ENCODE assay signal across 3 cellular contexts in the genomic region with DNA sequence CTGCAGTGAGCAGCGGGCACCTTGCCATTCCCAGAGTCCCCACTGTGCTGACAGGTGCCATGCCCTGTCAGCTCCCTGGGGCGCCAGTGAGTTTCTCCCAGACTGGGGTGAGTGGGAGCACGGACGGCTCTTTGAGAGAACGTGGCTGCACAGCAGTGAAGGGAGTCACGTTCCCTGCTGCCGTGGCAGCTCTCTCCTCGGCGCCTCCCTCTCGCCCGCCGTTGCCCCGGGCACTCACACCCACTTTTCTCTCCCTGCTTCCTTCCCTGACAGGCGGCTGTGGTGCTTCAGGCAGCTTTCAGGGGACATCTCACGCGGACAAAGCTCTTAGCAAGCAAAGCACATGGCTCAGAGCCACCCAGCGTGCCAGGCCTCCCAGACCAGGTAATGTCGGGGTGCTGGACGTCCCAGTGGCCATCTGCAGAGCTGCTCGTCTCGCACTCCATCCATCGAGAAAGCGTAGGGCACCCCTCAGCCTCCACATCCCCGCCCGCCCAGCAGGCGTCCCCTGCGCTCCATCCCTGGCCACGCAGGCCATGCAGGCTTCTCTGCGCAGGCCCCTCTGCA.
TF ChIP-seq lines count a peak whose summit lies in the region.

No MANE protein-coding gene starts in this region.

TF ChIP-seq in SK-N-SH, 30 proteins besides CTCF, POLR2A, EP300 and RAD21:
- TF ChIP-seq NFIC (IDR thresholded peaks at IDR 0.05; ENCODE audit: borderline replicate concordance) (no peak), ELF1 (IDR thresholded peaks at IDR 0.05) (no peak), FOSL2 (IDR thresholded peaks at IDR 0.05; ENCODE audit: borderline replicate concordance, low read depth) (no peak), MEF2A (IDR thresholded peaks at IDR 0.05; ENCODE audit: borderline replicate concordance, low read depth) (no peak), GABPA (IDR thresholded peaks at IDR 0.05; ENCODE audit: low read depth) (no peak), NRF1 (IDR thresholded peaks at IDR 0.05; ENCODE audit: low read depth, low read length) (no peak), GATA2 (CRISPR knock-in tag; IDR thresholded peaks at IDR 0.05) (no peak), RCOR1 (IDR thresholded peaks at IDR 0.05; ENCODE audit: low read length) (no peak)
- TF ChIP-seq, protein P1, sequence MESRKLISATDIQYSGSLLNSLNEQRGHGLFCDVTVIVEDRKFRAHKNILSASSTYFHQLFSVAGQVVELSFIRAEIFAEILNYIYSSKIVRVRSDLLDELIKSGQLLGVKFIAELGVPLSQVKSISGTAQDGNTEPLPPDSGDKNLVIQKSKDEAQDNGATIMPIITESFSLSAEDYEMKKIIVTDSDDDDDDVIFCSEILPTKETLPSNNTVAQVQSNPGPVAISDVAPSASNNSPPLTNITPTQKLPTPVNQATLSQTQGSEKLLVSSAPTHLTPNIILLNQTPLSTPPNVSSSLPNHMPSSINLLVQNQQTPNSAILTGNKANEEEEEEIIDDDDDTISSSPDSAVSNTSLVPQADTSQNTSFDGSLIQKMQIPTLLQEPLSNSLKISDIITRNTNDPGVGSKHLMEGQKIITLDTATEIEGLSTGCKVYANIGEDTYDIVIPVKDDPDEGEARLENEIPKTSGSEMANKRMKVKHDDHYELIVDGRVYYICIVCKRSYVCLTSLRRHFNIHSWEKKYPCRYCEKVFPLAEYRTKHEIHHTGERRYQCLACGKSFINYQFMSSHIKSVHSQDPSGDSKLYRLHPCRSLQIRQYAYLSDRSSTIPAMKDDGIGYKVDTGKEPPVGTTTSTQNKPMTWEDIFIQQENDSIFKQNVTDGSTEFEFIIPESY (IDR thresholded peaks at IDR 0.05; ENCODE audit: borderline replicate concordance, low read depth), result no peak

TF ChIP-seq in SK-N-SH treated with all-trans-retinoic acid at 6 μM for 48 hours, 23 proteins besides CTCF, POLR2A, EP300 and RAD21:
- no peak for TF ChIP-seq BACH2 (CRISPR knock-in tag; IDR thresholded peaks at IDR 0.05; ENCODE audit: borderline replicate concordance)

TF ChIP-seq in H1, 55 proteins besides CTCF, POLR2A, EP300 and RAD21:
- TF ChIP-seq TBP (IDR thresholded peaks at IDR 0.05; ENCODE audit: low read depth, low read length) (no peak), KDM5A (IDR thresholded peaks at IDR 0.05; ENCODE audit: low read length) (no peak), CBX5 (IDR thresholded peaks at IDR 0.05; ENCODE audit: low read depth, low read length) (no peak), GABPA (IDR thresholded peaks at IDR 0.05; ENCODE audit: borderline replicate concordance, insufficient read depth, low read length) (no peak), MAFK (IDR thresholded peaks at IDR 0.05; ENCODE audit: low read depth, low read length) (no peak), PHF8 (conservative IDR thresholded peaks at IDR 0.05; ENCODE audit: low read depth, low read length) (no peak), EGR1 (IDR thresholded peaks at IDR 0.05; ENCODE audit: borderline replicate concordance, low read depth, low read length) (no peak), ATF2 (IDR thresholded peaks at IDR 0.05; ENCODE audit: low read length) (no peak), CBX8 (IDR thresholded peaks at IDR 0.05; ENCODE audit: borderline replicate concordance, low read depth, low read length) (no peak), YY1 (IDR thresholded peaks at IDR 0.05; ENCODE audit: low read depth, low read length) (no peak)
